15 cellular contexts compared by ENCODE assay signal in genomic region chr14:64098120-64098519, GRCh38.
"Had no signal": no experiment of that assay in that cellular context is flagged by ENCODE, and none has a peak within 500 bp of the region (broad histone marks: within the 10 kb centered on the region; RNA-seq: fewer than 3 reads in every experiment).

No MANE protein-coding gene starts in this region.

- H3K27ac ChIP-seq: ascending aorta, hepatocyte, ovary, psoas muscle, right lobe of liver, stomach had no signal

- H3K9me3 ChIP-seq: ascending aorta, ovary, psoas muscle, right lobe of liver, stomach, upper lobe of left lung had no signal

- H3K4me3 Mint-ChIP-seq: activated CD4-positive, alpha-beta T cell treated with anti-CD3 and anti-CD28 coated beads for 36 hours; mesothelial cell of epicardium; WTC11 had no signal

- H3K4me3 ChIP-seq: ascending aorta, hepatocyte, ovary, psoas muscle, right lobe of liver, smooth muscle cell, stomach, upper lobe of left lung had no signal

- ATAC-seq: activated CD4-positive, alpha-beta T cell treated with anti-CD3 and anti-CD28 coated beads for 36 hours; psoas muscle; right lobe of liver; WTC11 had no signal

- DNase-seq: activated CD4-positive, alpha-beta T cell treated with anti-CD3 and anti-CD28 coated beads for 36 hours; activated CD4-positive, alpha-beta T cell treated with anti-CD3 and anti-CD28 coated beads, Interleukin-2, amount 50 U/mL, for 48 hours; effector CD8-positive, alpha-beta T cell; ovary; psoas muscle; right lobe of liver; stimulated activated CD4-positive, alpha-beta T cell treated with anti-CD3 and anti-CD28 coated beads, Interleukin-4, amount 100 ng/mL, for 1 hour; stomach; SW 1271; upper lobe of left lung had no signal

- H3K4me1 Mint-ChIP-seq: mesothelial cell of epicardium had no signal

- H3K27me3 Mint-ChIP-seq: activated CD4-positive, alpha-beta T cell treated with anti-CD3 and anti-CD28 coated beads for 36 hours had no signal

- H3K27ac Mint-ChIP-seq: activated CD4-positive, alpha-beta T cell treated with anti-CD3 and anti-CD28 coated beads for 36 hours; mesothelial cell of epicardium had no signal

- H3K36me3 ChIP-seq: ovary, right lobe of liver had no signal

- H3K4me1 ChIP-seq: ascending aorta, psoas muscle, right lobe of liver, stomach had no signal

- H3K27me3 ChIP-seq: ascending aorta, hepatocyte, ovary, right lobe of liver, stomach, upper lobe of left lung had no signal
